In genomic region chr1:103514920-103515503, GRCh38 we compare ENCODE assay signal across 8 cellular contexts. TPM values are rescaled to one million over a fixed set of nuclear protein-coding genes. Genes with fewer than 3 reads are reported as not detected.
DNase-seq lines count a peak whose midpoint lies in the region; ATAC-seq and TF ChIP-seq lines count a peak whose summit lies in the region.

No MANE protein-coding gene starts in this region.

- peak; percentile 20 to 78 (median 70) for TF ChIP-seq CTCF in spleen (IDR thresholded peaks at IDR 0.05 in 8 of 11, conservative IDR thresholded peaks at IDR 0.05 in 3 of 11)

- no peak for TF ChIP-seq POLR2A in spleen (IDR thresholded peaks at IDR 0.05)

- DNase-seq in DMS114 treated with DMSO at 0.1 percent for 48 hours (lab: John Stamatoyannopoulos, UW; ENCODE audit: unreplicated experiment) (peak; percentile 48), NCI-H2196 treated with DMSO at 0.1 percent for 48 hours (lab: John Stamatoyannopoulos, UW; ENCODE audit: unreplicated experiment) (peak; percentile 19), hepatic stellate cell (ENCODE audit: low spot score) (peak; percentile 6), spleen (no peak), amniotic stem cell (lab: John Stamatoyannopoulos, UW) (no peak)

- H3K4me1 Mint-ChIP-seq in activated T-helper 17 cell treated with anti-CD3 and anti-CD28 coated beads, Interleukin-2, amount 50 U/mL, for 72 hours: no peaks in the 10 kb centered on the region

- H3K27me3 Mint-ChIP-seq in activated T-helper 17 cell treated with anti-CD3 and anti-CD28 coated beads, Interleukin-2, amount 50 U/mL, for 72 hours: no peaks in the 10 kb centered on the region

- H3K9me3 ChIP-seq in spleen: peaks cover 0 to 16% (median 3%) of the 10 kb centered on the region in 8 donors

- peak; percentile 65 for ATAC-seq in GM19023 (IDR thresholded peaks at IDR 0.05; ENCODE audit: unreplicated experiment)
- peak; percentile 63 for ATAC-seq in HG03066 (IDR thresholded peaks at IDR 0.05; ENCODE audit: low read depth, unreplicated experiment)
- ATAC-seq in activated T-helper 17 cell treated with anti-CD3 and anti-CD28 coated beads, Interleukin-2, amount 50 U/mL, for 72 hours (replicated peaks): peak; percentile 58

- peaks cover 0 to 6% (median 2%) of the 10 kb centered on the region in 6 donors for H3K4me1 ChIP-seq in spleen

- no peaks in the 10 kb centered on the region for H3K36me3 ChIP-seq in spleen

- no peaks in the 10 kb centered on the region for H3K9me3 Mint-ChIP-seq in activated T-helper 17 cell treated with anti-CD3 and anti-CD28 coated beads, Interleukin-2, amount 50 U/mL, for 72 hours

- no peak overlapping the region for H3K4me3 Mint-ChIP-seq in activated T-helper 17 cell treated with anti-CD3 and anti-CD28 coated beads, Interleukin-2, amount 50 U/mL, for 72 hours

- no peak overlapping the region for H3K27ac Mint-ChIP-seq in activated T-helper 17 cell treated with anti-CD3 and anti-CD28 coated beads, Interleukin-2, amount 50 U/mL, for 72 hours

- H3K36me3 Mint-ChIP-seq in activated T-helper 17 cell treated with anti-CD3 and anti-CD28 coated beads, Interleukin-2, amount 50 U/mL, for 72 hours (ENCODE audit: low read depth): peaks cover 6% of the 10 kb centered on the region

- intact Hi-C loops in spleen (cut with DNase I; ENCODE audit: low total_unique reads): loop anchor here (10.0 kb wide), 1 partner anchor 1990 kb away; no protein-coding TSS in a partner anchor

- no peaks in the 10 kb centered on the region for H3K27me3 ChIP-seq in spleen (replicated peaks in 1 of 7)

- no peak overlapping the region for H3K4me3 ChIP-seq in spleen

- no peak overlapping the region for H3K27ac ChIP-seq in spleen

- WGBS in spleen, 5 donors: 15 to 37% (median 23%) methylated on average over 1 of the region's 1 CpG

RNA-seq across cellular contexts. Expression of gene RNPC3, which starts 10.5 kb away (rescaled TPM):
- 10 to 100 TPM; 14.2 to 27.2 TPM for total RNA-seq in activated T-helper 17 cell treated with anti-CD3 and anti-CD28 coated beads, Interleukin-2, amount 50 U/mL, for 72 hours
- 10 to 100 TPM; 25.9 to 60.6 (median 48.3) TPM for total RNA-seq in spleen
- polyA plus RNA-seq in spleen: 10 to 100 TPM in 2 of 3 donors, 1 to 10 TPM in 1; 9.7 to 10.9 (median 10.8) TPM

RNA-seq across cellular contexts. Expression of gene AMY2B, which starts 56.4 kb away (rescaled TPM):
- total RNA-seq in activated T-helper 17 cell treated with anti-CD3 and anti-CD28 coated beads, Interleukin-2, amount 50 U/mL, for 72 hours: 10 to 100 TPM in 1 of 2 donors, 1 to 10 TPM in 1; 6.3 to 14.6 TPM
- total RNA-seq in spleen: 10 to 100 TPM; 15.0 to 40.0 (median 27.1) TPM
- polyA plus RNA-seq in spleen: 10 to 100 TPM; 22.6 to 47.5 (median 25.3) TPM

Comparison
In these comparisons a context has a peak if more than half of its experiments do, and no peak if none do; other contexts are left out.
1. DNase-seq: peak in DMS114 treated with DMSO at 0.1 percent for 48 hours (single experiment), NCI-H2196 treated with DMSO at 0.1 percent for 48 hours (single experiment) and hepatic stellate cell (single experiment); none in spleen (single experiment) and amniotic stem cell (single experiment).
2. Peak in every context shown above with its lines, with median percentiles within 50 percentile points of each other: ATAC-seq.